In the genomic region with DNA sequence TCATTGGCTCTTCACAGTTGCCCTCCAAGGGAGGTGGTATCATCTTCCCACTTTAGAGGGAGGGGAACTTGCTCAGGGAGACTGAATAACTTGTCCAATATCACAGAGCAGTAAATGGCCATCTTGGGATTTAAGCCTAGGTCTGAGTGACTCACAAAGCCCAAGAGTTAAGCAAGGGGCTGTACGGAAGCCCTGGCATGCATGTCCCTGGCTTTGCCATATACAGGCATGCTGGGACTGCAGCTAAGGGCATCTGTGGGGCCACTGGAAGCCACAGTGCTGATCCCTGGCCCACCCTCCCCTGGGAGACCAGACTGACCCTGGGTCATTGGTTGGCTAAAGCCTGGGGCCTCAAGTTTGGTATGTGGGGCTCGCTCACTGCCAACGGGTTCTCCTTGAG, we compare ENCODE assay signal across 10 cellular contexts. TPM values are rescaled to one million over a fixed set of nuclear protein-coding genes. Genes with fewer than 3 reads are reported as not detected.
A peak's percentile ranks its signal among the peaks of the same experiment; 100 is the strongest.
DNase-seq lines count a peak whose midpoint lies in the region; ATAC-seq and TF ChIP-seq lines count a peak whose summit lies in the region.
"Had no signal": no experiment of that assay in that cellular context is flagged by ENCODE, and none has a peak within 500 bp of the region (broad histone marks: within the 10 kb centered on the region; RNA-seq: fewer than 3 reads in every experiment).

No MANE protein-coding gene starts in this region.

- intact Hi-C loops in activated B cell treated with CpG ODN at 0.5 μM for 24 hours (cut with micrococcal nuclease): loop anchor here (5.0 kb wide), 2 partner anchors 42 to 58 kb away; no protein-coding TSS in a partner anchor

- DNase-seq in HCEC 1CT: peak; percentile 63
- no peak for DNase-seq in activated B cell treated with CpG ODN at 0.5 μM for 24 hours
- DNase-seq in fibroblast of lung (ENCODE audit: low read depth in 2 of 2): no peak
- no peak for DNase-seq in glomerular visceral epithelial cell (ENCODE audit: extremely low spot score)
- DNase-seq in RPMI8226: no peak
- DNase-seq in OCI-M2 (lab: John Stamatoyannopoulos, UW; ENCODE audit: unreplicated experiment): no peak
- DNase-seq: NCI-H2081; stimulated activated CD4-positive, alpha-beta T cell treated with anti-CD3 and anti-CD28 coated beads, Interleukin-2, amount 100 ng/mL, for 48 hours had no signal

- peaks cover 92% of the 10 kb centered on the region for H3K4me1 Mint-ChIP-seq in activated B cell treated with CpG ODN at 0.5 μM for 24 hours

- H3K4me3 ChIP-seq in fibroblast of lung (replicated peaks in 1 of 4; ENCODE audit: control extremely low read depth in 1 of 4, insufficient read depth in 1 of 4, low read depth in 3 of 4, low read length in 4 of 4) (no peak overlapping the region), skin epidermis (peak overlapping the region in 4 of 7 experiments; percentile 8 to 65 (median 54))

- H3K27ac Mint-ChIP-seq in activated B cell treated with CpG ODN at 0.5 μM for 24 hours: peak overlapping the region; percentile 91

- no peaks in the 10 kb centered on the region for H3K9me3 ChIP-seq in fibroblast of lung (ENCODE audit: control insufficient read depth, insufficient read depth, low read depth, low read length)

- H3K9ac ChIP-seq in fibroblast of lung (ENCODE audit: insufficient read depth, low read length): no peak overlapping the region

- no peaks in the 10 kb centered on the region for H3K9me3 Mint-ChIP-seq in activated B cell treated with CpG ODN at 0.5 μM for 24 hours

- H3K4me3 Mint-ChIP-seq in activated B cell treated with CpG ODN at 0.5 μM for 24 hours: peak overlapping the region; percentile 68

- ATAC-seq in activated B cell treated with CpG ODN at 0.5 μM for 24 hours (ENCODE audit: low read depth): no peak
- no peak for ATAC-seq in HG03571 (IDR thresholded peaks at IDR 0.05; ENCODE audit: unreplicated experiment)

- peaks cover 1% of the 10 kb centered on the region for H3K36me3 ChIP-seq in fibroblast of lung (ENCODE audit: control insufficient read depth, insufficient read depth, low read length)

- TF ChIP-seq CTCF in activated B cell treated with CpG ODN at 0.5 μM for 24 hours (IDR thresholded peaks at IDR 0.05) (no peak), fibroblast of lung (conservative IDR thresholded peaks at IDR 0.05 in 1 of 2, IDR thresholded peaks at IDR 0.05 in 1 of 2; ENCODE audit: low read depth in 1 of 2, low read length in 2 of 2) (no peak)

- POLR2A ChIA-PET in activated B cell treated with CpG ODN at 0.5 μM for 24 hours (lab: Charles Lee): interaction anchor here (0.7 to 8.7 kb wide), 11 partner anchors 13 to 81 kb away, joined by 3 to 79 read pairs (median 5); a partner anchor contains a TSS

- CTCF ChIA-PET in activated B cell treated with CpG ODN at 0.5 μM for 24 hours (lab: Charles Lee): no interaction called here

- H3K79me2 ChIP-seq in fibroblast of lung (ENCODE audit: control insufficient read depth, insufficient read depth, low read length): peaks cover 2% of the 10 kb centered on the region

- no peak overlapping the region for H2AFZ ChIP-seq in fibroblast of lung (ENCODE audit: low read length)

- H3K4me1 ChIP-seq in fibroblast of lung (ENCODE audit: control insufficient read depth, extremely low read depth, insufficient read depth, low read length): peaks cover 57% of the 10 kb centered on the region

- no peaks in the 10 kb centered on the region for H3K27me3 Mint-ChIP-seq in activated B cell treated with CpG ODN at 0.5 μM for 24 hours

- no peaks in the 10 kb centered on the region for H3K27me3 ChIP-seq in fibroblast of lung (ENCODE audit: control insufficient read depth, insufficient read depth, low read length)

- peaks cover 13% of the 10 kb centered on the region for H3K36me3 Mint-ChIP-seq in activated B cell treated with CpG ODN at 0.5 μM for 24 hours (ENCODE audit: low read depth)

- H3K27ac ChIP-seq in fibroblast of lung (ENCODE audit: insufficient read depth, low read length) (peak overlapping the region; percentile 74), skin epidermis (peak overlapping the region in 20 of 21 experiments; percentile 25 to 99 (median 90))

- H3K4me2 ChIP-seq in fibroblast of lung (ENCODE audit: extremely low read depth, insufficient read depth, low read length): no peak overlapping the region

- no peaks in the 10 kb centered on the region for H4K20me1 ChIP-seq in fibroblast of lung (ENCODE audit: control insufficient read depth, extremely low read depth, insufficient read depth, low read length)

RNA-seq across cellular contexts. Expression of a gene that starts 3.1 kb away (rescaled TPM):
- total RNA-seq in activated B cell treated with CpG ODN at 0.5 μM for 24 hours (20.9 and 21.4 TPM in 2 replicates), fibroblast of lung (24.4 and 44.1 TPM in 2 replicates)
- polyA plus RNA-seq in fibroblast of lung: 14.1 and 39.9 TPM in 2 replicates
- polyA plus RNA-seq in fibroblast of lung (2012): 29.2 and 57.9 TPM in 2 replicates
- 38.7 and 156 TPM in 2 replicates for polyA minus RNA-seq in fibroblast of lung (ENCODE audit: low replicate concordance)

RNA-seq across cellular contexts. Expression of a gene that starts 50.7 kb away (rescaled TPM):
- total RNA-seq in activated B cell treated with CpG ODN at 0.5 μM for 24 hours (not detected in 2 replicates), fibroblast of lung (under 0.01 TPM in 2 replicates)
- 0.02 and 0.14 TPM in 2 replicates for polyA plus RNA-seq in fibroblast of lung
- 0.02 and 0.07 TPM in 2 replicates for polyA plus RNA-seq in fibroblast of lung (2012)
- polyA minus RNA-seq in fibroblast of lung (ENCODE audit: low replicate concordance): 0.07 TPM in 1 of 2 replicates, not detected in the other

Comparison
In these comparisons a context has a peak if more than half of its experiments do, and no peak if none do; other contexts are left out.
1. H3K4me3 ChIP-seq: peak in skin epidermis (4 of 7); none in fibroblast of lung (0 of 4).